ENCODE assay signal across 2 cellular contexts in genomic region chr10:18561861-18562551, GRCh38.
A peak's percentile ranks its signal among the peaks of the same experiment; 100 is the strongest.
TF ChIP-seq lines count a peak whose summit lies in the region.

No MANE protein-coding gene starts in this region.

TF ChIP-seq in HEK293, 187 proteins besides CTCF, POLR2A, EP300 and RAD21 (continued from another document):
- no peak for TF ChIP-seq ZBTB49 (tag by site-specific recombination; IDR thresholded peaks at IDR 0.05; ENCODE audit: low read depth)

TF ChIP-seq in GM12878, 131 proteins besides CTCF, POLR2A, EP300 and RAD21 (continued from another document):
- no peak for TF ChIP-seq IRF3 (IDR thresholded peaks at IDR 0.05)
- TF ChIP-seq MAX (IDR thresholded peaks at IDR 0.05; ENCODE audit: low read depth, low read length): no peak
- no peak for TF ChIP-seq ZNF24 (IDR thresholded peaks at IDR 0.05)
- TF ChIP-seq BCL3 (IDR thresholded peaks at IDR 0.05; ENCODE audit: borderline replicate concordance, insufficient read depth, low read depth, low read length, poor library complexity, severe bottlenecking): no peak
- peak; percentile 55; the same call in 1 of the 2 replicates for TF ChIP-seq CHD4 (IDR thresholded peaks at IDR 0.05)
- peak; percentile 42 to 50; a peak in 3 of 4 replicates for TF ChIP-seq IKZF2 (IDR thresholded peaks at IDR 0.05)
- no peak for TF ChIP-seq USF2 (IDR thresholded peaks at IDR 0.05; ENCODE audit: borderline replicate concordance, low read depth, low read length)
- TF ChIP-seq TCF3 (IDR thresholded peaks at IDR 0.05; ENCODE audit: borderline replicate concordance, insufficient read depth, low read depth, low read length): no peak
- TF ChIP-seq ZNF592 (IDR thresholded peaks at IDR 0.05): no peak
- no peak for TF ChIP-seq ZBTB40 (IDR thresholded peaks at IDR 0.05; ENCODE audit: borderline replicate concordance)
- TF ChIP-seq IKZF1 (conservative IDR thresholded peaks at IDR 0.05): peak; percentile 35; the same call in 1 of the 2 replicates
